ENCODE assay signal across 8 cellular contexts in the genomic region with DNA sequence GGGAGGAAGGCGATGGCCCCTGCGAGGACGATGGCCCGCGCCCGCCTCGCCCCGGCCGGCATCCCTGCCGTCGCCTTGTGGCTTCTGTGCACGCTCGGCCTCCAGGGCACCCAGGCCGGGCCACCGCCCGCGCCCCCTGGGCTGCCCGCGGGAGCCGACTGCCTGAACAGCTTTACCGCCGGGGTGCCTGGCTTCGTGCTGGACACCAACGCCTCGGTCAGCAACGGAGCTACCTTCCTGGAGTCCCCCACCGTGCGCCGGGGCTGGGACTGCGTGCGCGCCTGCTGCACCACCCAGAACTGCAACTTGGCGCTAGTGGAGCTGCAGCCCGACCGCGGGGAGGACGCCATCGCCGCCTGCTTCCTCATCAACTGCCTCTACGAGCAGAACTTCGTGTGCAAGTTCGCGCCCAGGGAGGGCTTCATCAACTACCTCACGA. TPM values are rescaled to one million over a fixed set of nuclear protein-coding genes. Genes with fewer than 3 reads are reported as not detected.
DNase-seq lines count a peak whose midpoint lies in the region; ATAC-seq, FAIRE-seq and TF ChIP-seq lines count a peak whose summit lies in the region.

No MANE protein-coding gene starts in this region.

- H3K4me3 ChIP-seq in GM23248 (peak overlapping the region; percentile 43), SK-N-SH (ENCODE audit: low read depth in 2 of 2, low read length in 1 of 2) (peak overlapping the region in 1 of 2 experiments; percentile 44; a peak in 2 of 4 replicates), HepG2 (replicated peaks in 1 of 3; ENCODE audit: insufficient read depth in 1 of 3, low read depth in 2 of 3, low read length in 3 of 3) (peak overlapping the region in 1 of 3 experiments; percentile 73; a peak in 2 of 6 replicates)

- POLR2A ChIA-PET in SK-N-SH (lab: Yijun Ruan, JAX) = no interaction called here
- POLR2A ChIA-PET in MCF 10A (lab: Yijun Ruan, JAX) = interaction anchor here (0.7 to 5.5 kb wide), 25 partner anchors 9 to 280 kb away, joined by 3 to 58 read pairs (median 7); a partner anchor contains a TSS
- POLR2A ChIA-PET in HepG2 (lab: Yijun Ruan, JAX) = no interaction called here

- H3F3A ChIP-seq in GM23248 (ENCODE audit: insufficient read depth) (no peaks in the 10 kb centered on the region), SK-N-SH (replicated peaks; ENCODE audit: insufficient read depth) (peaks cover 3% of the 10 kb centered on the region)

- in situ Hi-C loops in GM23248 (cut with MboI) (no loop called here), HepG2 (cut with HindIII; ENCODE audit: extremely low pct_ligation_motif_present, low pct_unique_long_range_greater_than_20kb) (no loop called here)

- no peak overlapping the region for H3K9ac ChIP-seq in GM23248
- H3K9ac ChIP-seq in SK-N-SH = no peak overlapping the region
- H3K9ac ChIP-seq in HepG2 (ENCODE audit: insufficient read depth, low read depth, low read length) = no peak overlapping the region

- no peaks in the 10 kb centered on the region for H3K9me3 Mint-ChIP-seq in MCF 10A (ENCODE audit: unreplicated experiment)

- H3K4me2 ChIP-seq in GM23248 (ENCODE audit: unreplicated experiment) = peak overlapping the region; percentile 30
- peak overlapping the region; percentile 65 for H3K4me2 ChIP-seq in SK-N-SH
- H3K4me2 ChIP-seq in HepG2 (ENCODE audit: low read depth, low read length) = peak overlapping the region; percentile 98

- ATAC-seq in HepG2 (no peak), HG02884 (IDR thresholded peaks at IDR 0.05; ENCODE audit: unreplicated experiment) (no peak), GM18909 (IDR thresholded peaks at IDR 0.05; ENCODE audit: poor library complexity, unreplicated experiment) (no peak), GM18505 (IDR thresholded peaks at IDR 0.05; ENCODE audit: unreplicated experiment) (no peak)

- TSS peak; percentile 41 for BruUV-seq in MCF 10A (replicated peaks; lab: Mats Ljungman, UMichigan)
- BruUV-seq in HepG2 (replicated peaks; lab: Mats Ljungman, UMichigan) = no TSS peak

- H3K4me3 Mint-ChIP-seq in MCF 10A (ENCODE audit: unreplicated experiment) = peak overlapping the region; percentile 96

- TF ChIP-seq RAD21 in SK-N-SH (IDR thresholded peaks at IDR 0.05; ENCODE audit: low read length) (no peak), HepG2 (CRISPR knock-in tag; IDR thresholded peaks at IDR 0.05) (no peak)

- CTCF ChIA-PET in SK-N-SH (lab: Yijun Ruan, JAX) = interaction anchor here (0.8 to 8.5 kb wide), 6 partner anchors 13 to 98 kb away, joined by 3 to 120 read pairs (median 8); a partner anchor contains a TSS
- CTCF ChIA-PET in MCF 10A (lab: Yijun Ruan, JAX) = interaction anchor here (0.6 to 9.3 kb wide), 11 partner anchors 14 to 78 kb away, joined by 3 to 130 read pairs (median 3); a partner anchor contains a TSS
- CTCF ChIA-PET in HepG2 (lab: Yijun Ruan, JAX; ENCODE audit: low intra/inter-chr PET ratio, low total read pairs) = no interaction called here

- H3K36me3 ChIP-seq in GM23248 (ENCODE audit: low read depth) = no peaks in the 10 kb centered on the region
- no peaks in the 10 kb centered on the region for H3K36me3 ChIP-seq in SK-N-SH (replicated peaks in 1 of 2; ENCODE audit: control insufficient read depth in 1 of 2, insufficient read depth in 2 of 2, low read length in 1 of 2)
- H3K36me3 ChIP-seq in HepG2 (replicated peaks in 1 of 2; ENCODE audit: control insufficient read depth in 1 of 2, insufficient read depth in 2 of 2, low read length in 2 of 2) = no peaks in the 10 kb centered on the region

- H3K79me2 ChIP-seq in GM23248 (ENCODE audit: insufficient read depth) = no peaks in the 10 kb centered on the region
- no peaks in the 10 kb centered on the region for H3K79me2 ChIP-seq in SK-N-SH (ENCODE audit: insufficient read depth)
- no peaks in the 10 kb centered on the region for H3K79me2 ChIP-seq in HepG2 (ENCODE audit: insufficient read depth, low read length)

- no peak overlapping the region for H3K27ac ChIP-seq in GM23248
- H3K27ac ChIP-seq in SK-N-SH (ENCODE audit: low read depth in 2 of 2, low read length in 1 of 2) = no peak overlapping the region
- H3K27ac ChIP-seq in HepG2 (ENCODE audit: extremely low read length, insufficient read depth, low read length) = no peak overlapping the region

- intact Hi-C loops in MCF 10A (cut with micrococcal nuclease) (no loop called here), HepG2 (cut with micrococcal nuclease; ENCODE audit: unreplicated experiment) (no loop called here)

- H2AFZ ChIP-seq in GM23248 = peak overlapping the region; percentile 51
- H2AFZ ChIP-seq in SK-N-SH (ENCODE audit: low read depth) = peak overlapping the region; percentile 40; the same call in 1 of the 2 replicates
- no peak overlapping the region for H2AFZ ChIP-seq in HepG2 (ENCODE audit: low read length)

- FAIRE-seq in HepG2 (lab: Jason Lieb, UNC) = no peak

- peaks cover 15% of the 10 kb centered on the region for H3K36me3 Mint-ChIP-seq in MCF 10A (ENCODE audit: insufficient read depth, unreplicated experiment)

- TF ChIP-seq CTCF in SK-N-SH (IDR thresholded peaks at IDR 0.05) = no peak
- TF ChIP-seq CTCF in MCF 10A (IDR thresholded peaks at IDR 0.05; ENCODE audit: unreplicated experiment) = no peak
- no peak for TF ChIP-seq CTCF in HepG2 (CRISPR knock-in tag; IDR thresholded peaks at IDR 0.05)

- H3K4me1 ChIP-seq in GM23248 (ENCODE audit: insufficient read depth) = no peaks in the 10 kb centered on the region
- peaks cover 0 to 17% of the 10 kb centered on the region in 2 experiments; a peak in 1 of 4 replicates for H3K4me1 ChIP-seq in SK-N-SH (ENCODE audit: control insufficient read depth in 1 of 2, insufficient read depth in 2 of 2, low read depth in 1 of 2, low read length in 1 of 2)
- peaks cover 48% of the 10 kb centered on the region for H3K4me1 ChIP-seq in HepG2 (ENCODE audit: insufficient read depth, low read length)

- H3K27me3 Mint-ChIP-seq in MCF 10A (ENCODE audit: insufficient read depth, unreplicated experiment) = no peaks in the 10 kb centered on the region

- TF ChIP-seq EP300 in SK-N-SH (IDR thresholded peaks at IDR 0.05; ENCODE audit: borderline replicate concordance in 1 of 2, low read depth in 1 of 2, low read length in 1 of 2) (no peak), HepG2 (IDR thresholded peaks at IDR 0.05; ENCODE audit: low read depth in 2 of 2, low read length in 2 of 2) (no peak), HepG2 (CRISPR knock-in tag; IDR thresholded peaks at IDR 0.05; ENCODE audit: borderline replicate concordance) (no peak)

- H4K20me1 ChIP-seq in GM23248 (ENCODE audit: insufficient read depth) = no peaks in the 10 kb centered on the region
- no peaks in the 10 kb centered on the region for H4K20me1 ChIP-seq in SK-N-SH (ENCODE audit: insufficient read depth)
- no peaks in the 10 kb centered on the region for H4K20me1 ChIP-seq in HepG2 (ENCODE audit: insufficient read depth, low read length)

- H3K4me1 Mint-ChIP-seq in MCF 10A (ENCODE audit: insufficient read depth, unreplicated experiment) = peaks cover 29% of the 10 kb centered on the region

- H3K27me3 ChIP-seq in GM23248 (replicated peaks; ENCODE audit: insufficient read depth) = peaks cover 13% of the 10 kb centered on the region; the same call in 1 of the 2 replicates
- peaks cover 9% of the 10 kb centered on the region; the same call in 1 of the 2 replicates for H3K27me3 ChIP-seq in SK-N-SH (ENCODE audit: insufficient read depth)
- peaks cover 4 to 17% of the 10 kb centered on the region in 2 experiments; a peak in 3 of 5 replicates for H3K27me3 ChIP-seq in HepG2 (ENCODE audit: control insufficient read depth in 1 of 2, insufficient read depth in 2 of 2, low read length in 2 of 2)

- WGBS in GM23248 (ENCODE audit: low coverage in 1 of 2, low lambda C conversion rate in 2 of 2, missing lambda C conversion rate in 2 of 2), 2 experiments = 1 to 2% methylated on average over 35 to 44 of the region's 44 CpGs
- 26% methylated on average over 11 of the region's 44 CpGs for WGBS in SK-N-SH (ENCODE audit: low lambda C conversion rate)
- 89% methylated on average over 22 of the region's 44 CpGs for WGBS in HepG2 (ENCODE audit: low lambda C conversion rate)

- TF ChIP-seq POLR2A in HepG2 (IDR thresholded peaks at IDR 0.05; ENCODE audit: insufficient read depth in 1 of 2, low read depth in 2 of 2, low read length in 2 of 2) (no peak), GM18505 (IDR thresholded peaks at IDR 0.05; ENCODE audit: borderline replicate concordance, extremely low read depth, insufficient read depth, insufficient read length) (no peak)

- peak overlapping the region; percentile 82 for H3K27ac Mint-ChIP-seq in MCF 10A (ENCODE audit: low read depth, unreplicated experiment)

- H3K9me3 ChIP-seq in GM23248 (ENCODE audit: low read depth) (no peaks in the 10 kb centered on the region), SK-N-SH (no peaks in the 10 kb centered on the region), HepG2 (ENCODE audit: low read length) (no peaks in the 10 kb centered on the region)

- H3K9me2 ChIP-seq in GM23248 (ENCODE audit: insufficient read depth) (no peaks in the 10 kb centered on the region), SK-N-SH (no peaks in the 10 kb centered on the region)

- peak; percentile 42 for DNase-seq in GM23248
- peak; percentile 74 for DNase-seq in SK-N-SH
- peak; percentile 49 for DNase-seq in MCF 10A (ENCODE audit: unreplicated experiment)
- DNase-seq in HepG2 (ENCODE audit: low spot score) = no peak
- DNase-seq in stimulated activated naive CD4-positive, alpha-beta T cell treated with Interleukin-2 at 50 U/mL for 16 hours (lab: John Stamatoyannopoulos, UW) = peak; percentile 18

RNA-seq across cellular contexts. Expression of a gene that starts 0.7 kb away (rescaled TPM):
- 7.8 TPM in 1 of 2 replicates, not detected in the other for total RNA-seq in GM23248 (2014; rRNA removed; shearing (Covaris generic))
- polyA plus RNA-seq in GM23248 (2016; fragmentation: Nextera tagmentation; extraction: Ambion mirVana) (0.19 and 0.24 TPM in 2 replicates), SK-N-SH (2012; rRNA removed) (0.58 and 2.0 TPM in 2 replicates), HepG2 (2011; rRNA removed) (2.5 and 2.8 TPM in 2 replicates)
- polyA plus RNA-seq in SK-N-SH (2012; cell fraction: cytosol; rRNA removed) = 0.55 and 1.2 TPM in 2 replicates
- 1.8 and 2.0 TPM in 2 replicates for polyA plus RNA-seq in SK-N-SH (2012; cell fraction: nucleus; rRNA removed)
- total RNA-seq in MCF 10A (2022) (57.9 and 68.6 TPM in 2 replicates), HepG2 (2016; rRNA removed; fragmentation: Illumina TruSeq; extraction: Trizol) (0.45 and 0.49 TPM in 2 replicates)
- 0.10 and 0.44 TPM in 2 replicates for total RNA-seq in HepG2 (2016; cell fraction: cytosol; rRNA removed; fragmentation: Illumina TruSeq; extraction: Trizol; ENCODE audit: low read depth)
- 0.21 and 0.50 TPM in 2 replicates for total RNA-seq in HepG2 (2016; cell fraction: insoluble cytoplasmic fraction; rRNA removed; fragmentation: Illumina TruSeq; extraction: Trizol)
- 0.14 and 0.25 TPM in 2 replicates for total RNA-seq in HepG2 (2016; cell fraction: membrane; rRNA removed; fragmentation: Illumina TruSeq; extraction: Trizol)
- total RNA-seq in HepG2 (2016; cell fraction: nucleus; rRNA removed; fragmentation: Illumina TruSeq; extraction: Trizol) = 0.88 and 2.1 TPM in 2 replicates
- 3.4 and 3.9 TPM in 2 replicates for polyA plus RNA-seq in HepG2 (2011; cell fraction: cytosol; rRNA removed)
- 7.6 and 10.2 TPM in 2 replicates for polyA plus RNA-seq in HepG2 (2011; cell fraction: nucleus; rRNA removed)
- 2.7 and 2.9 TPM in 2 replicates for polyA plus RNA-seq in HepG2 (2012)
- polyA plus RNA-seq in HepG2 (2016; cell fraction: cytosol; fragmentation: Illumina TruSeq; extraction: Trizol; ENCODE audit: low read depth) = 0.20 and 0.25 TPM in 2 replicates
- polyA plus RNA-seq in HepG2 (2016; cell fraction: insoluble cytoplasmic fraction; fragmentation: Illumina TruSeq; extraction: Trizol; ENCODE audit: low read depth) = 0.21 and 0.37 TPM in 2 replicates
- 0.24 and 0.43 TPM in 2 replicates for polyA plus RNA-seq in HepG2 (2016; cell fraction: membrane; fragmentation: Illumina TruSeq; extraction: Trizol; ENCODE audit: low read depth)
- polyA plus RNA-seq in HepG2 (2016; cell fraction: nucleus; fragmentation: Illumina TruSeq; extraction: Trizol; ENCODE audit: insufficient read depth, low read depth) = 3.0 TPM in 2 replicates
- polyA minus RNA-seq in HepG2 (2011; rRNA and poly(A)+ RNA removed; ENCODE audit: low replicate concordance) = 0.37 and 3.2 TPM in 2 replicates
- polyA minus RNA-seq in HepG2 (2011; cell fraction: cytosol; rRNA and poly(A)+ RNA removed) = 2.2 TPM in 2 replicates
- polyA minus RNA-seq in HepG2 (2011; cell fraction: nucleus; rRNA and poly(A)+ RNA removed) = 1.0 and 2.6 TPM in 2 replicates

RNA-seq across cellular contexts. Expression of a gene that starts 16.1 kb away (rescaled TPM):
- not detected in 2 replicates for total RNA-seq in GM23248 (2014; rRNA removed; shearing (Covaris generic))
- not detected in 2 replicates for polyA plus RNA-seq in GM23248 (2016; fragmentation: Nextera tagmentation; extraction: Ambion mirVana)
- not detected in 2 replicates for polyA plus RNA-seq in SK-N-SH (2012; rRNA removed)
- polyA plus RNA-seq in SK-N-SH (2012; cell fraction: cytosol; rRNA removed) = not detected in 2 replicates
- polyA plus RNA-seq in SK-N-SH (2012; cell fraction: nucleus; rRNA removed) = not detected in 2 replicates
- not detected in 2 replicates for total RNA-seq in MCF 10A (2022)
- 0.49 and 0.53 TPM in 2 replicates for total RNA-seq in HepG2 (2016; rRNA removed; fragmentation: Illumina TruSeq; extraction: Trizol)
- not detected in 2 replicates for total RNA-seq in HepG2 (2016; cell fraction: cytosol; rRNA removed; fragmentation: Illumina TruSeq; extraction: Trizol; ENCODE audit: low read depth)
- 0.52 and 0.55 TPM in 2 replicates for total RNA-seq in HepG2 (2016; cell fraction: insoluble cytoplasmic fraction; rRNA removed; fragmentation: Illumina TruSeq; extraction: Trizol)
- 0.34 TPM in 2 replicates for total RNA-seq in HepG2 (2016; cell fraction: membrane; rRNA removed; fragmentation: Illumina TruSeq; extraction: Trizol)
- total RNA-seq in HepG2 (2016; cell fraction: nucleus; rRNA removed; fragmentation: Illumina TruSeq; extraction: Trizol) = not detected in 2 replicates
- 0.47 and 0.55 TPM in 2 replicates for polyA plus RNA-seq in HepG2 (2011; rRNA removed)
- 0.81 and 0.82 TPM in 2 replicates for polyA plus RNA-seq in HepG2 (2011; cell fraction: cytosol; rRNA removed)
- polyA plus RNA-seq in HepG2 (2011; cell fraction: nucleus; rRNA removed) = 0.35 and 0.62 TPM in 2 replicates
- polyA plus RNA-seq in HepG2 (2012) = 0.68 TPM in 2 replicates
- polyA plus RNA-seq in HepG2 (2016; cell fraction: cytosol; fragmentation: Illumina TruSeq; extraction: Trizol; ENCODE audit: low read depth) = not detected in 2 replicates
- polyA plus RNA-seq in HepG2 (2016; cell fraction: insoluble cytoplasmic fraction; fragmentation: Illumina TruSeq; extraction: Trizol; ENCODE audit: low read depth) = 0.46 and 0.48 TPM in 2 replicates
- not detected in 2 replicates for polyA plus RNA-seq in HepG2 (2016; cell fraction: membrane; fragmentation: Illumina TruSeq; extraction: Trizol; ENCODE audit: low read depth)
- polyA plus RNA-seq in HepG2 (2016; cell fraction: nucleus; fragmentation: Illumina TruSeq; extraction: Trizol; ENCODE audit: insufficient read depth, low read depth) = not detected in 2 replicates
- polyA minus RNA-seq in HepG2 (2011; rRNA and poly(A)+ RNA removed; ENCODE audit: low replicate concordance) = 0.21 TPM in 1 of 2 replicates, not detected in the other
- not detected in 2 replicates for polyA minus RNA-seq in HepG2 (2011; cell fraction: cytosol; rRNA and poly(A)+ RNA removed)
- polyA minus RNA-seq in HepG2 (2011; cell fraction: nucleus; rRNA and poly(A)+ RNA removed) = 0.87 TPM in 1 of 2 replicates, not detected in the other

RNA-seq across cellular contexts. Expression of a gene that starts 29.5 kb away (rescaled TPM):
- total RNA-seq in GM23248 (2014; rRNA removed; shearing (Covaris generic)) = not detected in 2 replicates
- polyA plus RNA-seq in GM23248 (2016; fragmentation: Nextera tagmentation; extraction: Ambion mirVana) (not detected in 2 replicates), SK-N-SH (2012; rRNA removed) (0.49 and 0.62 TPM in 2 replicates), HepG2 (2011; rRNA removed) (0.07 and 0.17 TPM in 2 replicates)
- polyA plus RNA-seq in SK-N-SH (2012; cell fraction: cytosol; rRNA removed) = 0.55 TPM in 2 replicates
- polyA plus RNA-seq in SK-N-SH (2012; cell fraction: nucleus; rRNA removed) = 0.73 and 1.6 TPM in 2 replicates
- total RNA-seq in MCF 10A (2022) (1.2 and 1.7 TPM in 2 replicates), HepG2 (2016; rRNA removed; fragmentation: Illumina TruSeq; extraction: Trizol) (0.15 and 0.18 TPM in 2 replicates)
- total RNA-seq in HepG2 (2016; cell fraction: cytosol; rRNA removed; fragmentation: Illumina TruSeq; extraction: Trizol; ENCODE audit: low read depth) = not detected in 2 replicates
- total RNA-seq in HepG2 (2016; cell fraction: insoluble cytoplasmic fraction; rRNA removed; fragmentation: Illumina TruSeq; extraction: Trizol) = 0.15 TPM in 1 of 2 replicates, not detected in the other
- 0.09 and 0.10 TPM in 2 replicates for total RNA-seq in HepG2 (2016; cell fraction: membrane; rRNA removed; fragmentation: Illumina TruSeq; extraction: Trizol)
- not detected in 2 replicates for total RNA-seq in HepG2 (2016; cell fraction: nucleus; rRNA removed; fragmentation: Illumina TruSeq; extraction: Trizol)
- 0.08 and 0.09 TPM in 2 replicates for polyA plus RNA-seq in HepG2 (2011; cell fraction: cytosol; rRNA removed)
- not detected in 2 replicates for polyA plus RNA-seq in HepG2 (2011; cell fraction: nucleus; rRNA removed)
- not detected in 2 replicates for polyA plus RNA-seq in HepG2 (2012)
- 0.07 TPM in 1 of 2 replicates, not detected in the other for polyA plus RNA-seq in HepG2 (2016; cell fraction: cytosol; fragmentation: Illumina TruSeq; extraction: Trizol; ENCODE audit: low read depth)
- polyA plus RNA-seq in HepG2 (2016; cell fraction: insoluble cytoplasmic fraction; fragmentation: Illumina TruSeq; extraction: Trizol; ENCODE audit: low read depth) = 0.17 and 0.19 TPM in 2 replicates
- 0.10 TPM in 1 of 2 replicates, not detected in the other for polyA plus RNA-seq in HepG2 (2016; cell fraction: membrane; fragmentation: Illumina TruSeq; extraction: Trizol; ENCODE audit: low read depth)
- 0.27 and 0.37 TPM in 2 replicates for polyA plus RNA-seq in HepG2 (2016; cell fraction: nucleus; fragmentation: Illumina TruSeq; extraction: Trizol; ENCODE audit: insufficient read depth, low read depth)
- 43.4 TPM in 1 of 2 replicates, not detected in the other for polyA minus RNA-seq in HepG2 (2011; rRNA and poly(A)+ RNA removed; ENCODE audit: low replicate concordance)
- 0.40 and 0.70 TPM in 2 replicates for polyA minus RNA-seq in HepG2 (2011; cell fraction: cytosol; rRNA and poly(A)+ RNA removed)
- polyA minus RNA-seq in HepG2 (2011; cell fraction: nucleus; rRNA and poly(A)+ RNA removed) = not detected in 2 replicates

RNA-seq across cellular contexts. Expression of a gene that starts 37.3 kb away (rescaled TPM):
- total RNA-seq in GM23248 (2014; rRNA removed; shearing (Covaris generic)) = 13.4 and 64.4 TPM in 2 replicates
- polyA plus RNA-seq in GM23248 (2016; fragmentation: Nextera tagmentation; extraction: Ambion mirVana) = 36.4 and 44.6 TPM in 2 replicates
- polyA plus RNA-seq in SK-N-SH (2012; rRNA removed) = 53.1 and 61.6 TPM in 2 replicates
- polyA plus RNA-seq in SK-N-SH (2012; cell fraction: cytosol; rRNA removed) = 48.6 and 49.2 TPM in 2 replicates
- polyA plus RNA-seq in SK-N-SH (2012; cell fraction: nucleus; rRNA removed) = 96.1 and 113 TPM in 2 replicates
- total RNA-seq in MCF 10A (2022) = 55.1 and 58.1 TPM in 2 replicates
- total RNA-seq in HepG2 (2016; rRNA removed; fragmentation: Illumina TruSeq; extraction: Trizol) = 26.5 and 30.2 TPM in 2 replicates
- total RNA-seq in HepG2 (2016; cell fraction: cytosol; rRNA removed; fragmentation: Illumina TruSeq; extraction: Trizol; ENCODE audit: low read depth) = 6.4 and 7.8 TPM in 2 replicates
- total RNA-seq in HepG2 (2016; cell fraction: insoluble cytoplasmic fraction; rRNA removed; fragmentation: Illumina TruSeq; extraction: Trizol) = 30.1 and 30.4 TPM in 2 replicates
- total RNA-seq in HepG2 (2016; cell fraction: membrane; rRNA removed; fragmentation: Illumina TruSeq; extraction: Trizol) = 7.4 and 8.6 TPM in 2 replicates
- 17.9 and 19.3 TPM in 2 replicates for total RNA-seq in HepG2 (2016; cell fraction: nucleus; rRNA removed; fragmentation: Illumina TruSeq; extraction: Trizol)
- 22.2 and 23.0 TPM in 2 replicates for polyA plus RNA-seq in HepG2 (2011; rRNA removed)
- polyA plus RNA-seq in HepG2 (2011; cell fraction: cytosol; rRNA removed) = 25.4 and 31.1 TPM in 2 replicates
- polyA plus RNA-seq in HepG2 (2011; cell fraction: nucleus; rRNA removed) = 71.0 and 88.9 TPM in 2 replicates
- 15.6 and 17.8 TPM in 2 replicates for polyA plus RNA-seq in HepG2 (2012)
- 4.4 TPM in 2 replicates for polyA plus RNA-seq in HepG2 (2016; cell fraction: cytosol; fragmentation: Illumina TruSeq; extraction: Trizol; ENCODE audit: low read depth)
- polyA plus RNA-seq in HepG2 (2016; cell fraction: insoluble cytoplasmic fraction; fragmentation: Illumina TruSeq; extraction: Trizol; ENCODE audit: low read depth) = 27.5 and 28.1 TPM in 2 replicates
- 3.8 and 5.1 TPM in 2 replicates for polyA plus RNA-seq in HepG2 (2016; cell fraction: membrane; fragmentation: Illumina TruSeq; extraction: Trizol; ENCODE audit: low read depth)
- 36.5 and 39.9 TPM in 2 replicates for polyA plus RNA-seq in HepG2 (2016; cell fraction: nucleus; fragmentation: Illumina TruSeq; extraction: Trizol; ENCODE audit: insufficient read depth, low read depth)
- polyA minus RNA-seq in HepG2 (2011; rRNA and poly(A)+ RNA removed; ENCODE audit: low replicate concordance) = 9.9 and 24.8 TPM in 2 replicates
- 5.3 and 10.7 TPM in 2 replicates for polyA minus RNA-seq in HepG2 (2011; cell fraction: cytosol; rRNA and poly(A)+ RNA removed)
- polyA minus RNA-seq in HepG2 (2011; cell fraction: nucleus; rRNA and poly(A)+ RNA removed) = 27.2 and 33.7 TPM in 2 replicates

RNA-seq across cellular contexts. Expression of a gene that starts 37.7 kb away (rescaled TPM):
- total RNA-seq in GM23248 (2014; rRNA removed; shearing (Covaris generic)) = 24.2 and 33.5 TPM in 2 replicates
- polyA plus RNA-seq in GM23248 (2016; fragmentation: Nextera tagmentation; extraction: Ambion mirVana) = 11.7 and 15.0 TPM in 2 replicates
- polyA plus RNA-seq in SK-N-SH (2012; rRNA removed) = 35.5 and 37.8 TPM in 2 replicates
- polyA plus RNA-seq in SK-N-SH (2012; cell fraction: cytosol; rRNA removed) = 16.8 and 22.1 TPM in 2 replicates
- polyA plus RNA-seq in SK-N-SH (2012; cell fraction: nucleus; rRNA removed) = 141 and 176 TPM in 2 replicates
- 19.2 and 19.9 TPM in 2 replicates for total RNA-seq in MCF 10A (2022)
- total RNA-seq in HepG2 (2016; rRNA removed; fragmentation: Illumina TruSeq; extraction: Trizol) = 19.2 and 23.3 TPM in 2 replicates
- 8.3 and 9.4 TPM in 2 replicates for total RNA-seq in HepG2 (2016; cell fraction: cytosol; rRNA removed; fragmentation: Illumina TruSeq; extraction: Trizol; ENCODE audit: low read depth)
- 18.8 and 22.2 TPM in 2 replicates for total RNA-seq in HepG2 (2016; cell fraction: insoluble cytoplasmic fraction; rRNA removed; fragmentation: Illumina TruSeq; extraction: Trizol)
- total RNA-seq in HepG2 (2016; cell fraction: membrane; rRNA removed; fragmentation: Illumina TruSeq; extraction: Trizol) = 14.4 and 14.9 TPM in 2 replicates
- 20.2 and 21.1 TPM in 2 replicates for total RNA-seq in HepG2 (2016; cell fraction: nucleus; rRNA removed; fragmentation: Illumina TruSeq; extraction: Trizol)
- polyA plus RNA-seq in HepG2 (2011; rRNA removed) = 44.0 and 55.3 TPM in 2 replicates
- polyA plus RNA-seq in HepG2 (2011; cell fraction: cytosol; rRNA removed) = 40.1 and 40.5 TPM in 2 replicates
- 167 and 208 TPM in 2 replicates for polyA plus RNA-seq in HepG2 (2011; cell fraction: nucleus; rRNA removed)
- 19.2 and 22.5 TPM in 2 replicates for polyA plus RNA-seq in HepG2 (2012)
- polyA plus RNA-seq in HepG2 (2016; cell fraction: cytosol; fragmentation: Illumina TruSeq; extraction: Trizol; ENCODE audit: low read depth) = 6.8 and 9.0 TPM in 2 replicates
- 21.3 TPM in 2 replicates for polyA plus RNA-seq in HepG2 (2016; cell fraction: insoluble cytoplasmic fraction; fragmentation: Illumina TruSeq; extraction: Trizol; ENCODE audit: low read depth)
- polyA plus RNA-seq in HepG2 (2016; cell fraction: membrane; fragmentation: Illumina TruSeq; extraction: Trizol; ENCODE audit: low read depth) = 11.2 and 14.4 TPM in 2 replicates
- 60.8 and 65.3 TPM in 2 replicates for polyA plus RNA-seq in HepG2 (2016; cell fraction: nucleus; fragmentation: Illumina TruSeq; extraction: Trizol; ENCODE audit: insufficient read depth, low read depth)
- 25.9 and 65.3 TPM in 2 replicates for polyA minus RNA-seq in HepG2 (2011; rRNA and poly(A)+ RNA removed; ENCODE audit: low replicate concordance)
- 7.5 and 9.9 TPM in 2 replicates for polyA minus RNA-seq in HepG2 (2011; cell fraction: cytosol; rRNA and poly(A)+ RNA removed)
- 24.6 and 30.2 TPM in 2 replicates for polyA minus RNA-seq in HepG2 (2011; cell fraction: nucleus; rRNA and poly(A)+ RNA removed)

Comparison
In these comparisons a context has a peak if more than half of its experiments do, and no peak if none do; other contexts are left out.
1. H3K4me2 ChIP-seq: peak in every context shown above with its lines; median percentile 98 in HepG2; 65 in SK-N-SH; 30 in GM23248.